Comparison of ENCODE assay signal across 2 cellular contexts in genomic region chr17:73798111-73798748, GRCh38.
A peak's percentile ranks its signal among the peaks of the same experiment; 100 is the strongest.
TF ChIP-seq lines count a peak whose summit lies in the region.

No MANE protein-coding gene starts in this region.

TF ChIP-seq in A549, 52 proteins besides CTCF, POLR2A, EP300 and RAD21 (continued from another document and continues in another):
- TF ChIP-seq BHLHE40 (IDR thresholded peaks at IDR 0.05; ENCODE audit: low read depth, low read length) (no peak), SREBF2 (IDR thresholded peaks at IDR 0.05) (no peak), FOSB (CRISPR knock-in tag; IDR thresholded peaks at IDR 0.05) (no peak), ZNF302 (CRISPR knock-in tag; IDR thresholded peaks at IDR 0.05) (no peak), ESRRA (IDR thresholded peaks at IDR 0.05; ENCODE audit: borderline replicate concordance, low read length) (no peak), HOXB5 (CRISPR knock-in tag; IDR thresholded peaks at IDR 0.05) (peak; percentile 89), CHD2 (IDR thresholded peaks at IDR 0.05; ENCODE audit: low read length, partially characterized antibody) (no peak), JUN (IDR thresholded peaks at IDR 0.05) (peak; percentile 99 to 100), RARB (CRISPR knock-in tag; IDR thresholded peaks at IDR 0.05) (no peak), RCOR1 (IDR thresholded peaks at IDR 0.05; ENCODE audit: low read depth, low read length) (no peak), CBX2 (IDR thresholded peaks at IDR 0.05; ENCODE audit: borderline replicate concordance, low read depth) (no peak), EHMT2 (IDR thresholded peaks at IDR 0.05; ENCODE audit: low read depth) (no peak; the same call in 1 of the 2 replicates), REST (IDR thresholded peaks at IDR 0.05) (peak; percentile 74), EHF (CRISPR knock-in tag; IDR thresholded peaks at IDR 0.05) (no peak), CBX8 (IDR thresholded peaks at IDR 0.05) (no peak), ZFP36 (IDR thresholded peaks at IDR 0.05; ENCODE audit: borderline replicate concordance, partially characterized antibody) (no peak), MAZ (IDR thresholded peaks at IDR 0.05; ENCODE audit: borderline replicate concordance, low read depth, low read length) (no peak), POLR2AphosphoS2 (conservative IDR thresholded peaks at IDR 0.05; ENCODE audit: low read length) (no peak), FOSL2 (IDR thresholded peaks at IDR 0.05) (peak; percentile 100), FOSL2 (CRISPR knock-in tag; IDR thresholded peaks at IDR 0.05) (peak; percentile 98), CEBPB (IDR thresholded peaks at IDR 0.05) (peak; percentile 98 to 99), HOXA7 (CRISPR knock-in tag; IDR thresholded peaks at IDR 0.05) (no peak), JUNB (IDR thresholded peaks at IDR 0.05) (peak; percentile 100), HOXB13 (CRISPR knock-in tag; IDR thresholded peaks at IDR 0.05; ENCODE audit: low read depth) (no peak), SMC3 (IDR thresholded peaks at IDR 0.05) (peak; percentile 70), HDAC2 (IDR thresholded peaks at IDR 0.05) (no peak), NFE2L2 (conservative IDR thresholded peaks at IDR 0.05; ENCODE audit: low read length) (peak; percentile 86), FOXS1 (CRISPR knock-in tag; IDR thresholded peaks at IDR 0.05) (no peak), HMGXB4 (CRISPR knock-in tag; IDR thresholded peaks at IDR 0.05; ENCODE audit: borderline replicate concordance) (no peak), MAFK (IDR thresholded peaks at IDR 0.05; ENCODE audit: partially characterized antibody) (peak; percentile 99), HEYL (CRISPR knock-in tag; IDR thresholded peaks at IDR 0.05) (no peak), NR3C1 (IDR thresholded peaks at IDR 0.05) (no peak)
- TF ChIP-seq, protein P1, sequence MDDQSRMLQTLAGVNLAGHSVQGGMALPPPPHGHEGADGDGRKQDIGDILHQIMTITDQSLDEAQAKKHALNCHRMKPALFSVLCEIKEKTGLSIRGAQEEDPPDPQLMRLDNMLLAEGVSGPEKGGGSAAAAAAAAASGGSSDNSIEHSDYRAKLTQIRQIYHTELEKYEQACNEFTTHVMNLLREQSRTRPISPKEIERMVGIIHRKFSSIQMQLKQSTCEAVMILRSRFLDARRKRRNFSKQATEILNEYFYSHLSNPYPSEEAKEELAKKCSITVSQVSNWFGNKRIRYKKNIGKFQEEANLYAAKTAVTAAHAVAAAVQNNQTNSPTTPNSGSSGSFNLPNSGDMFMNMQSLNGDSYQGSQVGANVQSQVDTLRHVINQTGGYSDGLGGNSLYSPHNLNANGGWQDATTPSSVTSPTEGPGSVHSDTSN (IDR thresholded peaks at IDR 0.05) = peak; percentile 79
- TF ChIP-seq, protein P2, sequence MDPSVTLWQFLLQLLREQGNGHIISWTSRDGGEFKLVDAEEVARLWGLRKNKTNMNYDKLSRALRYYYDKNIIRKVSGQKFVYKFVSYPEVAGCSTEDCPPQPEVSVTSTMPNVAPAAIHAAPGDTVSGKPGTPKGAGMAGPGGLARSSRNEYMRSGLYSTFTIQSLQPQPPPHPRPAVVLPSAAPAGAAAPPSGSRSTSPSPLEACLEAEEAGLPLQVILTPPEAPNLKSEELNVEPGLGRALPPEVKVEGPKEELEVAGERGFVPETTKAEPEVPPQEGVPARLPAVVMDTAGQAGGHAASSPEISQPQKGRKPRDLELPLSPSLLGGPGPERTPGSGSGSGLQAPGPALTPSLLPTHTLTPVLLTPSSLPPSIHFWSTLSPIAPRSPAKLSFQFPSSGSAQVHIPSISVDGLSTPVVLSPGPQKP (IDR thresholded peaks at IDR 0.05; ENCODE audit: low read depth, low read length) = no peak
- TF ChIP-seq, protein P3, sequence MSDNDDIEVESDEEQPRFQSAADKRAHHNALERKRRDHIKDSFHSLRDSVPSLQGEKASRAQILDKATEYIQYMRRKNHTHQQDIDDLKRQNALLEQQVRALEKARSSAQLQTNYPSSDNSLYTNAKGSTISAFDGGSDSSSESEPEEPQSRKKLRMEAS (IDR thresholded peaks at IDR 0.05) = peak; percentile 76

TF ChIP-seq in SK-N-SH treated with all-trans-retinoic acid at 6 μM for 48 hours, 23 proteins besides CTCF, POLR2A, EP300 and RAD21 (continued from another document):
- TF ChIP-seq CREB5 (CRISPR knock-in tag; IDR thresholded peaks at IDR 0.05; ENCODE audit: low read depth) (peak; percentile 86), ESRRG (CRISPR knock-in tag; IDR thresholded peaks at IDR 0.05) (no peak), OSR1 (CRISPR knock-in tag; IDR thresholded peaks at IDR 0.05) (no peak), ARNTL (CRISPR knock-in tag; IDR thresholded peaks at IDR 0.05; ENCODE audit: borderline replicate concordance, low read depth) (no peak), PPARA (CRISPR knock-in tag; IDR thresholded peaks at IDR 0.05; ENCODE audit: borderline replicate concordance) (no peak), BACH2 (CRISPR knock-in tag; IDR thresholded peaks at IDR 0.05; ENCODE audit: borderline replicate concordance) (no peak)
- TF ChIP-seq, protein P4, sequence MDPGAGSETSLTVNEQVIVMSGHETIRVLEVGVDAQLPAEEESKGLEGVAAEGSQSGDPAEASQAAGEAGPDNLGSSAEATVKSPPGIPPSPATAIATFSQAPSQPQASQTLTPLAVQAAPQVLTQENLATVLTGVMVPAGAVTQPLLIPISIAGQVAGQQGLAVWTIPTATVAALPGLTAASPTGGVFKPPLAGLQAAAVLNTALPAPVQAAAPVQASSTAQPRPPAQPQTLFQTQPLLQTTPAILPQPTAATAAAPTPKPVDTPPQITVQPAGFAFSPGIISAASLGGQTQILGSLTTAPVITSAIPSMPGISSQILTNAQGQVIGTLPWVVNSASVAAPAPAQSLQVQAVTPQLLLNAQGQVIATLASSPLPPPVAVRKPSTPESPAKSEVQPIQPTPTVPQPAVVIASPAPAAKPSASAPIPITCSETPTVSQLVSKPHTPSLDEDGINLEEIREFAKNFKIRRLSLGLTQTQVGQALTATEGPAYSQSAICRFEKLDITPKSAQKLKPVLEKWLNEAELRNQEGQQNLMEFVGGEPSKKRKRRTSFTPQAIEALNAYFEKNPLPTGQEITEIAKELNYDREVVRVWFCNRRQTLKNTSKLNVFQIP (CRISPR knock-in tag; IDR thresholded peaks at IDR 0.05; ENCODE audit: borderline replicate concordance, low read depth) = no peak
